ENCODE assay signal across 20 cellular contexts in the genomic region with DNA sequence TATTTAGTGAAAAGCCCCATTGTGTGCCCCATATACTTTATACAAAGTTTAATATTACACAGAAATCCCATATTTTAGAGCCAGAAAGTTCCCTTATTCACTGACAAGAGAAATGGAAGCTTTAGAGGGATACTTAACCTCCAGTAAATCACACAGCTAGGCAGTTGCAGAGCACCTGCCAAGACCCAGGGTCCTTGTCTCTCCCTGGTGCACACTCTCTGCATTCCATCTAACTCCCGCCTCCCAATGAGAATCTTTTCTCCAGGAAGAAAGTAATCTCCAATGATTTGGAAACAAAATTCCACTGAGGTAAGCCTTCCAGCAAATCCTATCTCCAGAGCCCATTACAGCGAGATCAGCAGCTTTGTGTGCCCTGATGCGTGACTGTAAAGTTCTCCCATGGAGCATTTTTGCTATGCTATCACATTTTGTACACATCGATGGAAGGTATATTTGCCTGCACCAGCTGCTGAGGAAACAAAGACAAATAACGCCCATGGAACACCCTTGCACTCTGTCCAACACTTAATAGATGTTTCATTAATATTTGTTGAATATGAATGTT.
"Had no signal": no experiment of that assay in that cellular context is flagged by ENCODE, and none has a peak within 500 bp of the region (broad histone marks: within the 10 kb centered on the region; RNA-seq: fewer than 3 reads in every experiment).

No MANE protein-coding gene starts in this region.

- DNase-seq: activated CD4-positive, alpha-beta T cell treated with anti-CD3 and anti-CD28 coated beads, Interleukin-2, amount 10 ng/mL, durations not matched to agents 7 days and 5 days; activated CD4-positive, CD25-positive, alpha-beta regulatory T cell; activated CD8-positive, alpha-beta T cell treated with anti-CD3 and anti-CD28 coated beads, Interleukin-2, amount 10 ng/mL, durations not matched to agents 7 days and 5 days; activated naive CD4-positive, alpha-beta T cell treated with anti-CD3 and anti-CD28 coated beads for 36 hours; activated T-cell treated with anti-CD3 and anti-CD28 coated beads, Interleukin-2, amount 50 U/mL, for 24 hours; foreskin fibroblast; right lobe of liver; small intestine; stimulated activated CD4-positive, alpha-beta T cell treated with anti-CD3 and anti-CD28 coated beads, Interleukin-15, amount 100 ng/mL, for 24 hours; stimulated activated CD4-positive, alpha-beta T cell treated with anti-CD3 and anti-CD28 coated beads, Interleukin-2, amount 100 ng/mL, for 48 hours; stimulated activated naive CD8-positive, alpha-beta T cell treated with anti-CD3 and anti-CD28 coated beads, Interleukin-15, amount 100 ng/mL, for 72 hours; T-cell; T-helper 9 cell; trophoblast cell had no signal

- H3K27ac Mint-ChIP-seq: activated CD4-positive, alpha-beta T cell treated with anti-CD3 and anti-CD28 coated beads, Interleukin-2, amount 10 ng/mL, durations not matched to agents 7 days and 5 days; activated CD8-positive, alpha-beta T cell treated with anti-CD3 and anti-CD28 coated beads, Interleukin-2, amount 10 ng/mL, durations not matched to agents 7 days and 5 days; activated naive CD4-positive, alpha-beta T cell treated with anti-CD3 and anti-CD28 coated beads for 36 hours; activated T-cell treated with anti-CD3 and anti-CD28 coated beads, Interleukin-2, amount 50 U/mL, for 24 hours; stimulated activated naive CD8-positive, alpha-beta T cell treated with anti-CD3 and anti-CD28 coated beads, Interleukin-15, amount 100 ng/mL, for 72 hours; T-cell had no signal

- ATAC-seq: activated CD8-positive, alpha-beta T cell treated with anti-CD3 and anti-CD28 coated beads, Interleukin-2, amount 10 ng/mL, durations not matched to agents 7 days and 5 days; body of pancreas; left lobe of liver; right lobe of liver; stimulated activated naive CD8-positive, alpha-beta T cell treated with anti-CD3 and anti-CD28 coated beads, Interleukin-15, amount 100 ng/mL, for 72 hours; T-cell had no signal

- H3K27me3 Mint-ChIP-seq: activated CD4-positive, alpha-beta T cell treated with anti-CD3 and anti-CD28 coated beads, Interleukin-2, amount 10 ng/mL, durations not matched to agents 7 days and 5 days; activated T-cell treated with anti-CD3 and anti-CD28 coated beads, Interleukin-2, amount 50 U/mL, for 24 hours; stimulated activated naive CD8-positive, alpha-beta T cell treated with anti-CD3 and anti-CD28 coated beads, Interleukin-15, amount 100 ng/mL, for 72 hours; T-cell had no signal

- H3K27me3 ChIP-seq: body of pancreas, hepatocyte, right lobe of liver, suprapubic skin had no signal

- H3K27ac ChIP-seq: body of pancreas, hepatocyte, prostate gland, right lobe of liver, suprapubic skin had no signal

- H3K4me3 ChIP-seq: body of pancreas, hepatocyte, prostate gland, right lobe of liver, suprapubic skin had no signal

- H3K4me3 Mint-ChIP-seq: activated CD4-positive, alpha-beta T cell treated with anti-CD3 and anti-CD28 coated beads, Interleukin-2, amount 10 ng/mL, durations not matched to agents 7 days and 5 days; activated CD8-positive, alpha-beta T cell treated with anti-CD3 and anti-CD28 coated beads, Interleukin-2, amount 10 ng/mL, durations not matched to agents 7 days and 5 days; activated naive CD4-positive, alpha-beta T cell treated with anti-CD3 and anti-CD28 coated beads for 36 hours; activated T-cell treated with anti-CD3 and anti-CD28 coated beads, Interleukin-2, amount 50 U/mL, for 24 hours; neural crest cell; stimulated activated naive CD8-positive, alpha-beta T cell treated with anti-CD3 and anti-CD28 coated beads, Interleukin-15, amount 100 ng/mL, for 72 hours; T-cell had no signal

- H3K79me2 ChIP-seq: hepatocyte had no signal

- H3K4me2 ChIP-seq: hepatocyte had no signal

- H2AFZ ChIP-seq: hepatocyte had no signal

- H3K4me1 Mint-ChIP-seq: neural crest cell; stimulated activated naive CD8-positive, alpha-beta T cell treated with anti-CD3 and anti-CD28 coated beads, Interleukin-15, amount 100 ng/mL, for 72 hours; T-cell had no signal

- H3K4me1 ChIP-seq: body of pancreas, prostate gland, right lobe of liver, suprapubic skin had no signal

- H3K36me3 ChIP-seq: prostate gland, right lobe of liver, suprapubic skin had no signal

- H3K9me3 ChIP-seq: body of pancreas, prostate gland, right lobe of liver, suprapubic skin had no signal

- H3K9me3 Mint-ChIP-seq: activated CD4-positive, alpha-beta T cell treated with anti-CD3 and anti-CD28 coated beads, Interleukin-2, amount 10 ng/mL, durations not matched to agents 7 days and 5 days; activated naive CD4-positive, alpha-beta T cell treated with anti-CD3 and anti-CD28 coated beads for 36 hours; activated T-cell treated with anti-CD3 and anti-CD28 coated beads, Interleukin-2, amount 50 U/mL, for 24 hours; neural crest cell; stimulated activated naive CD8-positive, alpha-beta T cell treated with anti-CD3 and anti-CD28 coated beads, Interleukin-15, amount 100 ng/mL, for 72 hours; T-cell had no signal
